ENCODE assay signal across 1 cellular context in the genomic region with DNA sequence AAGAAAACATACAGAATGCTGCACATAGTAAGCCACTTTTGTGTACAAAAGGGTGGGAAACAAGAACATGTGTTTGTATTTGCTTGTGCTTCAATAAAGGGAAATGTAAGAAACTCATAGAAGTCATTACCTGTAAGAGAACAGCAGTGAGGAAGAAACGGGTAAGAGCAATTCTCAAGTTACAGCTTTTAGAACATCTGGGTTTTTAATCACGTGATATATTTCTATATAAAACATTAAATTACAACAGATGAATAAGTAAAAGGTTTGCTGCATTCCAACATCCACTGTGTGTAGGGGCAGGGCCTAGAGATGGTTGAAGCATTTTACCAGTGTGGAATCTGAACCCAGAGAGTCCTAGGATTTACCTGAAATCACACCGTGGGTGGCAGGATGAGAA.
TF ChIP-seq lines count a peak whose summit lies in the region.

No MANE protein-coding gene starts in this region.

TF ChIP-seq in K562, 482 proteins besides CTCF, POLR2A, EP300 and RAD21 (continued from another document):
- TF ChIP-seq, protein P1, sequence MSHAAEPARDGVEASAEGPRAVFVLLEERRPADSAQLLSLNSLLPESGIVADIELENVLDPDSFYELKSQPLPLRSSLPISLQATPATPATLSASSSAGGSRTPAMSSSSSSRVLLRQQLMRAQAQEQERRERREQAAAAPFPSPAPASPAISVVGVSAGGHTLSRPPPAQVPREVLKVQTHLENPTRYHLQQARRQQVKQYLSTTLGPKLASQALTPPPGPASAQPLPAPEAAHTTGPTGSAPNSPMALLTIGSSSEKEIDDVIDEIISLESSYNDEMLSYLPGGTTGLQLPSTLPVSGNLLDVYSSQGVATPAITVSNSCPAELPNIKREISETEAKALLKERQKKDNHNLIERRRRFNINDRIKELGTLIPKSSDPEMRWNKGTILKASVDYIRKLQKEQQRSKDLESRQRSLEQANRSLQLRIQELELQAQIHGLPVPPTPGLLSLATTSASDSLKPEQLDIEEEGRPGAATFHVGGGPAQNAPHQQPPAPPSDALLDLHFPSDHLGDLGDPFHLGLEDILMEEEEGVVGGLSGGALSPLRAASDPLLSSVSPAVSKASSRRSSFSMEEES (CRISPR knock-in tag; IDR thresholded peaks at IDR 0.05) = peak; percentile 94
- TF ChIP-seq CBFA2T2 (conservative IDR thresholded peaks at IDR 0.05) (peak; percentile 43), CBX5 (IDR thresholded peaks at IDR 0.05; ENCODE audit: borderline replicate concordance, low read depth) (no peak), RAD51 (IDR thresholded peaks at IDR 0.05; ENCODE audit: borderline replicate concordance, low read depth) (peak; percentile 69), TOE1 (IDR thresholded peaks at IDR 0.05; ENCODE audit: borderline replicate concordance) (peak; percentile 61; the same call in 1 of the 2 replicates), TOE1 (CRISPR knock-in tag; IDR thresholded peaks at IDR 0.05; ENCODE audit: borderline replicate concordance, low read depth) (no peak), E2F3 (CRISPR knock-in tag; IDR thresholded peaks at IDR 0.05) (no peak)
